Comparison of ENCODE assay signal across 18 cellular contexts in genomic region chr17:27985736-27986394, GRCh38. TPM values are rescaled to one million over a fixed set of nuclear protein-coding genes. Genes with fewer than 3 reads are reported as not detected.
DNase-seq lines count a peak whose midpoint lies in the region; ATAC-seq and TF ChIP-seq lines count a peak whose summit lies in the region.
"Had no signal": no experiment of that assay in that cellular context is flagged by ENCODE, and none has a peak within 500 bp of the region (broad histone marks: within the 10 kb centered on the region; RNA-seq: fewer than 3 reads in every experiment).

No MANE protein-coding gene starts in this region.

- peak; percentile 52 for DNase-seq in NCI-H82 treated with DMSO at 0.1 percent for 48 hours (lab: John Stamatoyannopoulos, UW; ENCODE audit: unreplicated experiment)
- DNase-seq in memory B cell (ENCODE audit: low spot score in 2 of 2) = no peak
- DNase-seq in activated CD8-positive, alpha-beta T cell treated with anti-CD3 and anti-CD28 coated beads, Interleukin-2, amount 10 ng/mL, durations not matched to agents 7 days and 5 days = no peak
- DNase-seq in activated CD4-positive, alpha-beta T cell treated with anti-CD3 and anti-CD28 coated beads for 36 hours = no peak
- no peak for DNase-seq in activated CD4-positive, alpha-beta T cell treated with anti-CD3 and anti-CD28 coated beads for 1 hour
- DNase-seq: activated CD4-positive, alpha-beta T cell treated with anti-CD3 and anti-CD28 coated beads, Interleukin-2, amount 50 U/mL, for 48 hours; activated T-cell treated with anti-CD3 and anti-CD28 coated beads, Interleukin-2, amount 50 U/mL, for 72 hours; effector CD4-positive, alpha-beta T cell; hypothalamus; kidney glomerular epithelial cell; midbrain; MM.1S; NCI-H1930 had no signal

- H3F3A ChIP-seq in DOHH2 (ENCODE audit: control insufficient read depth, insufficient read depth) = peaks cover 7% of the 10 kb centered on the region; the same call in 1 of the 2 replicates

- intact Hi-C loops in activated CD4-positive, alpha-beta T cell treated with anti-CD3 and anti-CD28 coated beads for 36 hours (cut with DNase I, micrococcal nuclease) = no loop called here

- H3K4me1 Mint-ChIP-seq in memory B cell = peaks cover 17% of the 10 kb centered on the region
- H3K4me1 Mint-ChIP-seq in activated CD8-positive, alpha-beta T cell treated with anti-CD3 and anti-CD28 coated beads, Interleukin-2, amount 10 ng/mL, durations not matched to agents 7 days and 5 days (ENCODE audit: low read depth) = no peaks in the 10 kb centered on the region
- peaks cover 7% of the 10 kb centered on the region for H3K4me1 Mint-ChIP-seq in activated CD4-positive, alpha-beta T cell treated with anti-CD3 and anti-CD28 coated beads for 36 hours
- H3K4me1 Mint-ChIP-seq: neural crest cell had no signal

- no peaks in the 10 kb centered on the region for H3K27me3 ChIP-seq in DOHH2 (ENCODE audit: control insufficient read depth, low read length)
- H3K27me3 ChIP-seq: cardiac muscle cell had no signal

- H4K20me1 ChIP-seq in DOHH2 (ENCODE audit: control insufficient read depth, insufficient read depth, low read depth, low read length) = no peaks in the 10 kb centered on the region

- CTCF ChIA-PET in activated CD8-positive, alpha-beta T cell treated with anti-CD3 and anti-CD28 coated beads, Interleukin-2, amount 10 ng/mL, durations not matched to agents 7 days and 5 days (lab: Charles Lee) = no interaction called here
- CTCF ChIA-PET in activated CD4-positive, alpha-beta T cell treated with anti-CD3 and anti-CD28 coated beads for 36 hours (lab: Charles Lee) = interaction anchor here (1.4 kb wide), 1 partner anchor 15 kb away, joined by 3 read pairs; no protein-coding TSS in a partner anchor

- H3K79me2 ChIP-seq in DOHH2 (ENCODE audit: control insufficient read depth, low read length) = no peaks in the 10 kb centered on the region

- no peaks in the 10 kb centered on the region for H3K36me3 ChIP-seq in DOHH2 (ENCODE audit: control insufficient read depth, low read length)
- H3K36me3 ChIP-seq: cardiac muscle cell had no signal

- H3K27ac Mint-ChIP-seq in memory B cell = peak overlapping the region; percentile 35
- H3K27ac Mint-ChIP-seq in activated CD8-positive, alpha-beta T cell treated with anti-CD3 and anti-CD28 coated beads, Interleukin-2, amount 10 ng/mL, durations not matched to agents 7 days and 5 days = no peak overlapping the region
- no peak overlapping the region for H3K27ac Mint-ChIP-seq in activated CD4-positive, alpha-beta T cell treated with anti-CD3 and anti-CD28 coated beads for 36 hours
- H3K27ac Mint-ChIP-seq: activated T-cell treated with anti-CD3 and anti-CD28 coated beads, Interleukin-2, amount 50 U/mL, for 72 hours had no signal

- peak; percentile 69 for ATAC-seq in GM19351 (IDR thresholded peaks at IDR 0.05; ENCODE audit: unreplicated experiment)
- peak; percentile 41 for ATAC-seq in memory B cell (ENCODE audit: low read depth)
- ATAC-seq in activated CD8-positive, alpha-beta T cell treated with anti-CD3 and anti-CD28 coated beads, Interleukin-2, amount 10 ng/mL, durations not matched to agents 7 days and 5 days = no peak
- no peak for ATAC-seq in activated CD4-positive, alpha-beta T cell treated with anti-CD3 and anti-CD28 coated beads for 36 hours
- no peak for ATAC-seq in GM18870 (IDR thresholded peaks at IDR 0.05; ENCODE audit: unreplicated experiment)
- ATAC-seq: activated T-cell treated with anti-CD3 and anti-CD28 coated beads, Interleukin-2, amount 50 U/mL, for 72 hours had no signal

- no peaks in the 10 kb centered on the region for H3K9me2 ChIP-seq in DOHH2 (replicated peaks; ENCODE audit: control insufficient read depth, low read length)

- peak overlapping the region; percentile 53 for H3K4me2 ChIP-seq in DOHH2 (ENCODE audit: low read length)

- POLR2A ChIA-PET in activated CD8-positive, alpha-beta T cell treated with anti-CD3 and anti-CD28 coated beads, Interleukin-2, amount 10 ng/mL, durations not matched to agents 7 days and 5 days (lab: Charles Lee) = no interaction called here
- POLR2A ChIA-PET in activated CD4-positive, alpha-beta T cell treated with anti-CD3 and anti-CD28 coated beads for 36 hours (lab: Charles Lee) = interaction anchor here (0.7 kb wide), 1 partner anchor 63 kb away, joined by 3 read pairs; no protein-coding TSS in a partner anchor

- peak overlapping the region; percentile 65 for H3K4me3 Mint-ChIP-seq in memory B cell
- H3K4me3 Mint-ChIP-seq in activated CD8-positive, alpha-beta T cell treated with anti-CD3 and anti-CD28 coated beads, Interleukin-2, amount 10 ng/mL, durations not matched to agents 7 days and 5 days = no peak overlapping the region
- no peak overlapping the region for H3K4me3 Mint-ChIP-seq in activated CD4-positive, alpha-beta T cell treated with anti-CD3 and anti-CD28 coated beads for 36 hours
- H3K4me3 Mint-ChIP-seq: activated T-cell treated with anti-CD3 and anti-CD28 coated beads, Interleukin-2, amount 50 U/mL, for 72 hours; neural crest cell had no signal

- H3K27me3 Mint-ChIP-seq in memory B cell = no peaks in the 10 kb centered on the region
- peaks cover 22% of the 10 kb centered on the region for H3K27me3 Mint-ChIP-seq in activated CD8-positive, alpha-beta T cell treated with anti-CD3 and anti-CD28 coated beads, Interleukin-2, amount 10 ng/mL, durations not matched to agents 7 days and 5 days (ENCODE audit: low read depth)
- H3K27me3 Mint-ChIP-seq in activated CD4-positive, alpha-beta T cell treated with anti-CD3 and anti-CD28 coated beads for 36 hours = peaks cover 9% of the 10 kb centered on the region

- H3K27ac ChIP-seq in DOHH2 (ENCODE audit: low read depth, low read length) = no peak overlapping the region
- H3K27ac ChIP-seq: cardiac muscle cell had no signal

- H3K4me1 ChIP-seq in DOHH2 (ENCODE audit: control insufficient read depth, low read length) = peaks cover 41% of the 10 kb centered on the region

- TF ChIP-seq CTCF in DOHH2 (IDR thresholded peaks at IDR 0.05; ENCODE audit: low read depth, low read length, poor library complexity, severe bottlenecking) = no peak

- H3K4me3 ChIP-seq in DOHH2 (ENCODE audit: low read length) = peak overlapping the region; percentile 46
- H3K4me3 ChIP-seq: cardiac muscle cell had no signal

- no peaks in the 10 kb centered on the region for H3K9me3 Mint-ChIP-seq in memory B cell
- H3K9me3 Mint-ChIP-seq in activated CD8-positive, alpha-beta T cell treated with anti-CD3 and anti-CD28 coated beads, Interleukin-2, amount 10 ng/mL, durations not matched to agents 7 days and 5 days (ENCODE audit: insufficient read depth) = no peaks in the 10 kb centered on the region
- H3K9me3 Mint-ChIP-seq in activated CD4-positive, alpha-beta T cell treated with anti-CD3 and anti-CD28 coated beads for 36 hours (ENCODE audit: low read depth) = no peaks in the 10 kb centered on the region
- H3K9me3 Mint-ChIP-seq: activated T-cell treated with anti-CD3 and anti-CD28 coated beads, Interleukin-2, amount 50 U/mL, for 72 hours; neural crest cell had no signal

- H3K36me3 Mint-ChIP-seq in memory B cell = no peaks in the 10 kb centered on the region
- no peaks in the 10 kb centered on the region for H3K36me3 Mint-ChIP-seq in activated CD8-positive, alpha-beta T cell treated with anti-CD3 and anti-CD28 coated beads, Interleukin-2, amount 10 ng/mL, durations not matched to agents 7 days and 5 days (ENCODE audit: low read depth)
- H3K36me3 Mint-ChIP-seq in activated CD4-positive, alpha-beta T cell treated with anti-CD3 and anti-CD28 coated beads for 36 hours (ENCODE audit: low read depth) = no peaks in the 10 kb centered on the region

- H3K9me3 ChIP-seq in DOHH2 (ENCODE audit: control insufficient read depth, insufficient read depth, low read length) = no peaks in the 10 kb centered on the region

RNA-seq across cellular contexts. Expression of gene NLK, which starts 56.6 kb away (rescaled TPM):
- 10 to 100 TPM; 11.2 to 12.0 TPM for total RNA-seq in activated CD8-positive, alpha-beta T cell treated with anti-CD3 and anti-CD28 coated beads, Interleukin-2, amount 10 ng/mL, durations not matched to agents 7 days and 5 days
- 1 to 10 TPM; 7.1 to 8.8 TPM for total RNA-seq in activated CD4-positive, alpha-beta T cell treated with anti-CD3 and anti-CD28 coated beads for 36 hours

Comparison
In these comparisons a context has a peak if more than half of its experiments do, and no peak if none do; other contexts are left out.
1. ATAC-seq: peak in GM19351 (single experiment) and memory B cell (single experiment); none in activated CD8-positive, alpha-beta T cell treated with anti-CD3 and anti-CD28 coated beads, Interleukin-2, amount 10 ng/mL, durations not matched to agents 7 days and 5 days (single experiment), activated CD4-positive, alpha-beta T cell treated with anti-CD3 and anti-CD28 coated beads for 36 hours (single experiment) and GM18870 (single experiment).